ENCODE assay signal across 26 cellular contexts in the genomic region with DNA sequence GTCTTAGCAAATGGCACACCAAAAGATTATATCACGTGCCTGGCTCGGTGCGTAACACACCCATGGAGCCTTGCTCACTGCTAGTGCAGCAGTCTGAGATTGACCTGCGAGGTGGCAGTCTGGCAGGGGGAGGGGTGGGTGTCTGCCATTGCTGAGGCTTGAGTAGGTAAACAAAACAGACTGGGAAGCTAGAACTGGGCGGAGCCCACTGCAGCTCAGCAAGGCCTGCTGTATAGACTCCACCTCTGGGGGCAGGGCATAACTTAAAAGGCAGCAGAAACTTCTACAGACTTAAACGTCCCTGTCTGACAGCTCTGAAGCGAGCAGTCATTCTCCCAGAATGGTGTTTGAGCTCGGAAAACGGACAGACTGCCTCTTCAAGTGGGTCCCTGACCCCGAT. TPM values are rescaled to one million over a fixed set of nuclear protein-coding genes. Genes with fewer than 3 reads are reported as not detected.
A peak's percentile ranks its signal among the peaks of the same experiment; 100 is the strongest.
DNase-seq lines count a peak whose midpoint lies in the region; ATAC-seq and TF ChIP-seq lines count a peak whose summit lies in the region.
"Had no signal": no experiment of that assay in that cellular context is flagged by ENCODE, and none has a peak within 500 bp of the region (broad histone marks: within the 10 kb centered on the region; RNA-seq: fewer than 3 reads in every experiment).

No MANE protein-coding gene starts in this region.

- peaks cover 0 to 4% (median 0%) of the 10 kb centered on the region in 8 donors for H3K9me3 ChIP-seq in spleen
- H3K9me3 ChIP-seq: ascending aorta, ovary had no signal

- DNase-seq in NCI-H1417 (lab: John Stamatoyannopoulos, UW) (peak; percentile 30 to 51 (median 44)), NCI-H1417 treated with DMSO at 0.1 percent for 48 hours (lab: John Stamatoyannopoulos, UW) (no peak), H4 (ENCODE audit: low spot score) (peak; percentile 25), SK-N-DZ (ENCODE audit: low spot score) (peak; percentile 10), iPS-NIHi7 (ENCODE audit: extremely low spot score) (peak; percentile 60), GDM1 (lab: John Stamatoyannopoulos, UW) (no peak), spleen (no peak)
- DNase-seq: 8988T; activated CD4-positive, alpha-beta T cell treated with anti-CD3 and anti-CD28 coated beads, Interleukin-2, amount 50 U/mL, for 48 hours; activated CD8-positive, alpha-beta memory T cell treated with anti-CD3 and anti-CD28 coated beads, Interleukin-2, amount 50 U/mL, for 48 hours; caudate nucleus; CD4-positive, alpha-beta memory T cell; DMS79; glutamatergic neuron; IMR-90; left lung; naive thymus-derived CD4-positive, alpha-beta T cell; ovary; PC-3; retina; Right ventricle myocardium superior; SW 1271 had no signal

- 42 to 84% (median 61%) methylated on average over 9 to 10 of the region's 10 CpGs for WGBS in spleen, 5 donors

- no peaks in the 10 kb centered on the region for H3K27me3 ChIP-seq in spleen (replicated peaks in 1 of 7)
- H3K27me3 ChIP-seq: ascending aorta, left lung, ovary had no signal

- no peaks in the 10 kb centered on the region for H3K4me1 ChIP-seq in spleen
- H3K4me1 ChIP-seq: ascending aorta, left lung had no signal

- TF ChIP-seq POLR2A in spleen (IDR thresholded peaks at IDR 0.05) = no peak

- no peak for ATAC-seq in HG02571 (IDR thresholded peaks at IDR 0.05; ENCODE audit: unreplicated experiment)
- ATAC-seq: left lung; naive thymus-derived CD4-positive, alpha-beta T cell; PC-3 had no signal

- H3K27ac ChIP-seq in spleen = no peak overlapping the region
- H3K27ac ChIP-seq: ascending aorta, left lung, ovary had no signal

- intact Hi-C loops in spleen (cut with DNase I; ENCODE audit: low total_unique reads) = no loop called here

- no peak overlapping the region for H3K4me3 ChIP-seq in spleen
- H3K4me3 ChIP-seq: ascending aorta, left lung, ovary, smooth muscle cell had no signal

- no peak for TF ChIP-seq CTCF in spleen (IDR thresholded peaks at IDR 0.05 in 8 of 11, conservative IDR thresholded peaks at IDR 0.05 in 3 of 11)

- H3K36me3 ChIP-seq in spleen = no peaks in the 10 kb centered on the region
- H3K36me3 ChIP-seq: ascending aorta, left lung, ovary had no signal

RNA-seq across cellular contexts. Expression of a gene that starts 55.9 kb away (rescaled TPM):
- 0.29 TPM in 1 of 2 replicates, not detected in the other for total RNA-seq in H4 (2014; rRNA removed; shearing (Covaris generic))
- not detected in 2 replicates for polyA plus RNA-seq in SK-N-DZ (2014; cell fraction: cytosol; rRNA removed)
- not detected in 2 replicates for polyA plus RNA-seq in SK-N-DZ (2014; cell fraction: nucleus; rRNA removed)
- not detected for total RNA-seq in spleen
- polyA plus RNA-seq in spleen = under 1 TPM in 1 of 3 donors, not detected in 2; 0.03 TPM
- total RNA-seq: ascending aorta; CD4-positive, alpha-beta memory T cell; IMR-90; left lung; naive thymus-derived CD4-positive, alpha-beta T cell; PC-3; smooth muscle cell; ureter had no signal
- polyA plus RNA-seq: CD4-positive, alpha-beta memory T cell; IMR-90; naive thymus-derived CD4-positive, alpha-beta T cell; smooth muscle cell had no signal

Comparison
In these comparisons a context has a peak if more than half of its experiments do, and no peak if none do; other contexts are left out.
1. DNase-seq: peak in NCI-H1417 (3 of 3), H4 (single experiment), SK-N-DZ (single experiment) and iPS-NIHi7 (single experiment); none in NCI-H1417 treated with DMSO at 0.1 percent for 48 hours (single experiment), GDM1 (single experiment) and spleen (single experiment).